1 cellular context compared by ENCODE assay signal in the genomic region with DNA sequence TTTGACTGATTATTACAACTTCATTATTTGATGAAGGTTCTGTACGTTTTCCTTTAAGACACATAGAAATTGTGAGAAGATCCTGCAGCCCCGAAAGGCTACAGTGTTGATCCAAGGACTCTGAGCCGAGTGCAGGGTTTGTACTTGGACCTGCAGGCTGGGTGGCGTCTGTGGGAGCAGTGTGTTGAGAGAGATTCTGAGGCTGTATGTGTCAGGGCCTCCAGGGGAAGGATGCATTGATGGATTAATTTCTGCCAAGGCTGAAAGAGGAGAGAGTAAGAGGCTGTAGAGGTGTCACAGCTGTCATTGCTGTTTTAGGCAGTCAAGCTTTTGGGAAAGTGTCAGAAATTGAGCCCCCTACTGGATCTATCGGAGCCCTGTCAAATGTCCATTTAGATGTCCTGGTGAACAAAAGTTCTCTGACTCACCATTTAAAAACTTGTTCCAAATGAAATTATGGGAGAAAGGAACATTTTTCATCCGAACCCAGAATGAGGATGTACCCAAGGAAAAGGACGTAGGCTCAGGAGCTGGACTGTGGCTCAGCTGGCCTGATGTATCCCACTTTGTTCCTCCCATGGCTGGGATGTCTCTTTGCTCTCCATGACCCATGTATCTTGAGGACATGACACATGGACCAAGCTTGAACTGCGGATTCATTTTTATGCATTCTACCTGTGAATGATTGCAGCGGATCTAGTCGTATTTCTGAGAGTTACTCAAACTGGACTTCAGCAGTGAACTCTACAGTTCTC.
TF ChIP-seq lines count a peak whose summit lies in the region.

No MANE protein-coding gene starts in this region.

TF ChIP-seq in K562, 482 proteins besides CTCF, POLR2A, EP300 and RAD21 (continued from another document):
- TF ChIP-seq, protein P1, sequence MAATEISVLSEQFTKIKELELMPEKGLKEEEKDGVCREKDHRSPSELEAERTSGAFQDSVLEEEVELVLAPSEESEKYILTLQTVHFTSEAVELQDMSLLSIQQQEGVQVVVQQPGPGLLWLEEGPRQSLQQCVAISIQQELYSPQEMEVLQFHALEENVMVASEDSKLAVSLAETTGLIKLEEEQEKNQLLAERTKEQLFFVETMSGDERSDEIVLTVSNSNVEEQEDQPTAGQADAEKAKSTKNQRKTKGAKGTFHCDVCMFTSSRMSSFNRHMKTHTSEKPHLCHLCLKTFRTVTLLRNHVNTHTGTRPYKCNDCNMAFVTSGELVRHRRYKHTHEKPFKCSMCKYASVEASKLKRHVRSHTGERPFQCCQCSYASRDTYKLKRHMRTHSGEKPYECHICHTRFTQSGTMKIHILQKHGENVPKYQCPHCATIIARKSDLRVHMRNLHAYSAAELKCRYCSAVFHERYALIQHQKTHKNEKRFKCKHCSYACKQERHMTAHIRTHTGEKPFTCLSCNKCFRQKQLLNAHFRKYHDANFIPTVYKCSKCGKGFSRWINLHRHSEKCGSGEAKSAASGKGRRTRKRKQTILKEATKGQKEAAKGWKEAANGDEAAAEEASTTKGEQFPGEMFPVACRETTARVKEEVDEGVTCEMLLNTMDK (IDR thresholded peaks at IDR 0.05; ENCODE audit: borderline replicate concordance, insufficient read depth, low read depth, low read length, poor library complexity, severe bottlenecking): peak; percentile 68
- TF ChIP-seq MIER1 (IDR thresholded peaks at IDR 0.05; ENCODE audit: low read depth): no peak
- peak; percentile 8 for TF ChIP-seq ZFP36 (IDR thresholded peaks at IDR 0.05; ENCODE audit: low read depth, low read length, partially characterized antibody)
- no peak for TF ChIP-seq DDX20 (tag; IDR thresholded peaks at IDR 0.05; ENCODE audit: low read depth)
- no peak for TF ChIP-seq HMG20B (CRISPR knock-in tag; IDR thresholded peaks at IDR 0.05)
- no peak for TF ChIP-seq ZNF639 (CRISPR knock-in tag; conservative IDR thresholded peaks at IDR 0.05 in 1 of 2, IDR thresholded peaks at IDR 0.05 in 1 of 2)
- no peak for TF ChIP-seq HDAC8 (tag; IDR thresholded peaks at IDR 0.05)
- TF ChIP-seq MAFG (tag; conservative IDR thresholded peaks at IDR 0.05): no peak
- peak; percentile 41; the same call in 1 of the 2 replicates for TF ChIP-seq PKNOX1 (IDR thresholded peaks at IDR 0.05)
